Comparison of ENCODE assay signal across 26 cellular contexts in the genomic region with DNA sequence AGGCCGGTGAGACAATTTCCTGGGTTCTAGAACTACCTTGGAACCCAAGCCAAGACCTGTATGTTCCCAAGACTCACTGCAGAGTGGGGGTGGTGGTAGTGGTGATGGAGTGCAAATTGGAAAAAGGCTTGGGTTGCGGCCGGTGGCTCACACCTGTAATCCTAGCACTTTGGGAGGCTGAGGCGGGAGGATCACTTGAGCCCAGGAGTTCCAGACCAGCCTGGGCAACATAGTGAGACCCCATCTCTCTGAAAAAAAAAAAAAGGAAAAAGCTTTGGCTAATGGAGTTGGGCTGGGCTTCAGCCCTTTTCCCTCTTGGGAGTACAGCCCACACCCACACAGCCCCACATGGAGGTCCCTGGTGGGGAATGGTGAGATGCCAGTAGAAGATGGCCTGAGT.
"Had no signal": no experiment of that assay in that cellular context is flagged by ENCODE, and none has a peak within 500 bp of the region (broad histone marks: within the 10 kb centered on the region; RNA-seq: fewer than 3 reads in every experiment).

No MANE protein-coding gene starts in this region.

- H2AFZ ChIP-seq: hepatocyte had no signal

- ATAC-seq: heart right ventricle; naive thymus-derived CD8-positive, alpha-beta T cell; pancreas; right cardiac atrium; sciatic nerve; stimulated activated naive B cell treated with anti-CD40 and anti-IgM and Interleukin-4, amounts not matched to agents 10 μg/mL and 1 μg/mL and 100 μg/mL, for 72 hours; stimulated activated naive CD8-positive, alpha-beta T cell treated with anti-CD3 and anti-CD28 coated beads, Interleukin-15, Interleukin-2, amounts not matched to agents 100 U/mL and 50 U/mL, for 24 hours; upper lobe of right lung had no signal

- H3K27me3 ChIP-seq: heart right ventricle, hepatocyte, pancreas, stomach, testis, tibial artery, upper lobe of right lung had no signal

- H3K4me3 ChIP-seq: heart right ventricle, hepatocyte, left ventricle myocardium inferior, lung, pancreas, prostate gland, skin epidermis, stomach, testis, tibial artery, upper lobe of right lung had no signal

- H3K27ac Mint-ChIP-seq: memory B cell; nephron; stimulated activated naive B cell treated with anti-CD40 and anti-IgM and Interleukin-4, amounts not matched to agents 10 μg/mL and 1 μg/mL and 100 μg/mL, for 72 hours had no signal

- H3K27me3 Mint-ChIP-seq: memory B cell; naive thymus-derived CD8-positive, alpha-beta T cell; stimulated activated naive B cell treated with anti-CD40 and anti-IgM and Interleukin-4, amounts not matched to agents 10 μg/mL and 1 μg/mL and 100 μg/mL, for 72 hours had no signal

- H3K4me1 ChIP-seq: prostate gland, testis had no signal

- H3K9me3 Mint-ChIP-seq: memory B cell; naive thymus-derived CD8-positive, alpha-beta T cell; nephron; stimulated activated naive B cell treated with anti-CD40 and anti-IgM and Interleukin-4, amounts not matched to agents 10 μg/mL and 1 μg/mL and 100 μg/mL, for 72 hours had no signal

- H3K4me1 Mint-ChIP-seq: nephron had no signal

- H3K27ac ChIP-seq: heart right ventricle, hepatocyte, left ventricle myocardium inferior, pancreas, prostate gland, skin epidermis, stomach, testis, tibial artery, upper lobe of right lung had no signal

- DNase-seq: heart right ventricle; islet precursor cell; left ventricle myocardium inferior; naive thymus-derived CD8-positive, alpha-beta T cell; nucleus accumbens; pancreas; retina; stimulated activated CD4-positive, alpha-beta T cell treated with anti-CD3 and anti-CD28 coated beads, Interleukin-12 subunit alpha, Interleukin-12 subunit beta, amount 100 ng/mL, for 4 hours; stimulated activated CD4-positive, alpha-beta T cell treated with anti-CD3 and anti-CD28 coated beads, Interleukin-15, amount 100 ng/mL, for 24 hours; stimulated activated CD4-positive, alpha-beta T cell treated with anti-CD3 and anti-CD28 coated beads, Interleukin-2, amount 100 ng/mL, for 24 hours; stimulated activated CD4-positive, alpha-beta T cell treated with anti-CD3 and anti-CD28 coated beads, Interleukin-4, amount 100 ng/mL, for 1 hour; stimulated activated naive B cell treated with anti-CD40 and anti-IgM and Interleukin-4, amounts not matched to agents 10 μg/mL and 1 μg/mL and 100 μg/mL, for 72 hours; stimulated activated naive CD8-positive, alpha-beta T cell treated with anti-CD3 and anti-CD28 coated beads, Interleukin-15, Interleukin-2, amounts not matched to agents 100 U/mL and 50 U/mL, for 24 hours; stomach; testis; tibial artery; trophoblast cell; upper lobe of right lung had no signal

- H3K9me3 ChIP-seq: heart right ventricle, left ventricle myocardium inferior, pancreas, prostate gland, stomach, testis, tibial artery, upper lobe of right lung had no signal

- H3K4me2 ChIP-seq: hepatocyte had no signal

- H3K4me3 Mint-ChIP-seq: memory B cell; naive thymus-derived CD8-positive, alpha-beta T cell; nephron; stimulated activated naive B cell treated with anti-CD40 and anti-IgM and Interleukin-4, amounts not matched to agents 10 μg/mL and 1 μg/mL and 100 μg/mL, for 72 hours had no signal
